In genomic region chr4:88291003-88291402, GRCh38 we compare ENCODE assay signal across 1 cellular context.
TF ChIP-seq lines count a peak whose summit lies in the region.

No MANE protein-coding gene starts in this region.

TF ChIP-seq in SK-N-SH treated with all-trans-retinoic acid at 6 μM for 48 hours, 23 proteins besides CTCF, POLR2A, EP300 and RAD21 (continued from another document):
- TF ChIP-seq CSRNP3 (CRISPR knock-in tag; IDR thresholded peaks at IDR 0.05) (no peak), ISL1 (CRISPR knock-in tag; IDR thresholded peaks at IDR 0.05) (no peak)
